Comparison of ENCODE assay signal across 19 cellular contexts in the genomic region with DNA sequence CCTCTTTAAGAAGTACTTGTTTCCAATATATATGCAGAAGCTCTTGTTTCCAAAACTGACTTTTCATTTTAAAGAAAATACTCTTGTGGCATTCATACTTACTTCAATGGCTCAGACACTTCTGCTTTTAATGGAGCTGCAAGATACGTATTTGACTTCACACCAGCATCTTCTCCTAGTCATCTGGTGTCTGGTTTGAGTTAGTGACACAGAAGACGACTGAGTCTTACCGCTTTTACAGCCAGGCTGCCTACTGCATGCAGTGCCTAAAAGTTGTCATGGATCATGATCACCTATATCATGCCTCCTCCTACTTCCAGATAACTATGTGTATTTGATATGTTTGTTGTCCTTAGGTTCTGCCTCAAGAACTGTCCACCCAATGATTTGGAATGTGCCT.
A peak's percentile ranks its signal among the peaks of the same experiment; 100 is the strongest.
DNase-seq lines count a peak whose midpoint lies in the region; ATAC-seq, FAIRE-seq and TF ChIP-seq lines count a peak whose summit lies in the region.
"Had no signal": no experiment of that assay in that cellular context is flagged by ENCODE, and none has a peak within 500 bp of the region (broad histone marks: within the 10 kb centered on the region; RNA-seq: fewer than 3 reads in every experiment).

No MANE protein-coding gene starts in this region.

- ATAC-seq in foreskin keratinocyte, result no peak
- no peak for ATAC-seq in heart left ventricle
- no peak for ATAC-seq in GM19035 (IDR thresholded peaks at IDR 0.05; ENCODE audit: unreplicated experiment)

- H3K36me3 ChIP-seq in OCI-LY3 (replicated peaks; ENCODE audit: low read depth, low read length) (peaks cover 9% of the 10 kb centered on the region), astrocyte (ENCODE audit: insufficient read depth, low read length) (no peaks in the 10 kb centered on the region), smooth muscle cell (ENCODE audit: low read depth) (no peaks in the 10 kb centered on the region), heart left ventricle (peaks cover 0 to 36% (median 5%) of the 10 kb centered on the region in 9 donors)
- H3K36me3 ChIP-seq: BE2C had no signal

- H3K9ac ChIP-seq in OCI-LY3 (ENCODE audit: low read length), result no peak overlapping the region
- H3K9ac ChIP-seq in astrocyte (ENCODE audit: low read length), result peak overlapping the region; percentile 43
- H3K9ac ChIP-seq in smooth muscle cell (ENCODE audit: low read depth), result peak overlapping the region; percentile 89

- H3F3A ChIP-seq in smooth muscle cell (ENCODE audit: low read depth), result peaks cover 24% of the 10 kb centered on the region

- peaks cover 90% of the 10 kb centered on the region for H3K27me3 ChIP-seq in OCI-LY3 (ENCODE audit: low read depth, low read length)
- no peaks in the 10 kb centered on the region for H3K27me3 ChIP-seq in astrocyte (ENCODE audit: insufficient read depth, low read length)
- no peaks in the 10 kb centered on the region for H3K27me3 ChIP-seq in foreskin keratinocyte
- no peaks in the 10 kb centered on the region for H3K27me3 ChIP-seq in smooth muscle cell (ENCODE audit: low read depth)
- no peaks in the 10 kb centered on the region for H3K27me3 ChIP-seq in heart left ventricle
- H3K27me3 ChIP-seq: BE2C, SJCRH30 had no signal

- H3K27me3 Mint-ChIP-seq in astrocyte (ENCODE audit: low read depth, unreplicated experiment), result peaks cover 2% of the 10 kb centered on the region
- H3K27me3 Mint-ChIP-seq in activated CD4-positive, alpha-beta memory T cell treated with anti-CD3 and anti-CD28 coated beads for 36 hours, result peaks cover 4% of the 10 kb centered on the region

- FAIRE-seq in astrocyte (lab: Jason Lieb, UNC), result no peak

- H3K9me3 ChIP-seq in OCI-LY3 (ENCODE audit: insufficient read depth, low read length) (peaks cover 9% of the 10 kb centered on the region), astrocyte (ENCODE audit: insufficient read depth, low read depth, low read length) (no peaks in the 10 kb centered on the region), smooth muscle cell (replicated peaks; ENCODE audit: low read depth) (no peaks in the 10 kb centered on the region), heart left ventricle (no peaks in the 10 kb centered on the region)
- H3K9me3 ChIP-seq: BE2C, SJCRH30 had no signal

- intact Hi-C loops in activated CD4-positive, alpha-beta memory T cell treated with anti-CD3 and anti-CD28 coated beads for 36 hours (cut with micrococcal nuclease), result no loop called here
- intact Hi-C loops in heart left ventricle (cut with DNase I), result no loop called here

- peaks cover 6% of the 10 kb centered on the region; the same call in 1 of the 2 replicates for H4K20me1 ChIP-seq in OCI-LY3 (ENCODE audit: insufficient read depth, low read length)
- no peaks in the 10 kb centered on the region for H4K20me1 ChIP-seq in astrocyte (ENCODE audit: insufficient read depth, low read length)
- no peaks in the 10 kb centered on the region for H4K20me1 ChIP-seq in smooth muscle cell (ENCODE audit: low read depth)

- CTCF ChIA-PET in activated CD4-positive, alpha-beta memory T cell treated with anti-CD3 and anti-CD28 coated beads for 36 hours (lab: Charles Lee), result no interaction called here

- POLR2A ChIA-PET in activated CD4-positive, alpha-beta memory T cell treated with anti-CD3 and anti-CD28 coated beads for 36 hours (lab: Charles Lee), result no interaction called here

- no peak overlapping the region for H3K27ac ChIP-seq in OCI-LY3 (ENCODE audit: low read length)
- peak overlapping the region; percentile 96 for H3K27ac ChIP-seq in astrocyte (ENCODE audit: low read depth, low read length)
- H3K27ac ChIP-seq in foreskin keratinocyte, result peak overlapping the region; percentile 90
- H3K27ac ChIP-seq in smooth muscle cell (ENCODE audit: low read depth), result peak overlapping the region; percentile 99
- H3K27ac ChIP-seq in heart left ventricle, result no peak overlapping the region
- H3K27ac ChIP-seq: RWPE1, SJCRH30 had no signal

- peak overlapping the region; percentile 98 for H3K27ac Mint-ChIP-seq in astrocyte (ENCODE audit: unreplicated experiment)
- no peak overlapping the region for H3K27ac Mint-ChIP-seq in activated CD4-positive, alpha-beta memory T cell treated with anti-CD3 and anti-CD28 coated beads for 36 hours
- H3K27ac Mint-ChIP-seq: CD4-positive, alpha-beta T cell had no signal

- no peak overlapping the region for H2AFZ ChIP-seq in OCI-LY3 (ENCODE audit: low read depth, low read length)
- peak overlapping the region; percentile 38 for H2AFZ ChIP-seq in astrocyte (ENCODE audit: low read depth, low read length)
- H2AFZ ChIP-seq in smooth muscle cell (ENCODE audit: low read depth), result no peak overlapping the region

- H3K79me2 ChIP-seq in OCI-LY3 (ENCODE audit: low read length) (no peaks in the 10 kb centered on the region), astrocyte (ENCODE audit: insufficient read depth, low read length) (no peaks in the 10 kb centered on the region), smooth muscle cell (ENCODE audit: low read depth) (no peaks in the 10 kb centered on the region)

- peaks cover 13% of the 10 kb centered on the region for H3K9me3 Mint-ChIP-seq in astrocyte (ENCODE audit: unreplicated experiment)
- no peaks in the 10 kb centered on the region for H3K9me3 Mint-ChIP-seq in activated CD4-positive, alpha-beta memory T cell treated with anti-CD3 and anti-CD28 coated beads for 36 hours
- H3K9me3 Mint-ChIP-seq: CD4-positive, alpha-beta T cell had no signal

- H3K36me3 Mint-ChIP-seq in astrocyte (ENCODE audit: low read depth, unreplicated experiment), result peaks cover 22% of the 10 kb centered on the region
- no peaks in the 10 kb centered on the region for H3K36me3 Mint-ChIP-seq in activated CD4-positive, alpha-beta memory T cell treated with anti-CD3 and anti-CD28 coated beads for 36 hours

- DNase-seq in astrocyte (ENCODE audit: low read depth) (no peak), foreskin keratinocyte (no peak), smooth muscle cell (lab: John Stamatoyannopoulos, UW; ENCODE audit: unreplicated experiment) (no peak), heart left ventricle (no peak)
- DNase-seq in activated CD4-positive, alpha-beta memory T cell treated with anti-CD3 and anti-CD28 coated beads for 36 hours, result no peak
- DNase-seq: BE2C; CD4-positive, alpha-beta T cell; KBM-7; MV-4-11; NCI-H1417 treated with DMSO at 0.1 percent for 48 hours; NCI-H2029; NCI-H2171; NCI-H446; NK-92 treated with Interleukin-12 subunit alpha and Interleukin-12 subunit beta, amount 100 ng/mL, for 24 hours; OCI-M1; SJCRH30 had no signal

- 0 out of 2 replicates have a peak overlapping the region, but pooled peaks have one; percentile 0 for H3K4me2 ChIP-seq in OCI-LY3 (ENCODE audit: low read length)
- H3K4me2 ChIP-seq in astrocyte (ENCODE audit: low read length), result peak overlapping the region; percentile 24
- peak overlapping the region; percentile 77 for H3K4me2 ChIP-seq in smooth muscle cell

- no peak for TF ChIP-seq POLR2A in heart left ventricle (IDR thresholded peaks at IDR 0.05)

- no peak overlapping the region for H3K4me3 Mint-ChIP-seq in astrocyte (ENCODE audit: unreplicated experiment)
- no peak overlapping the region for H3K4me3 Mint-ChIP-seq in activated CD4-positive, alpha-beta memory T cell treated with anti-CD3 and anti-CD28 coated beads for 36 hours
- H3K4me3 Mint-ChIP-seq: CD4-positive, alpha-beta T cell had no signal

- 38% methylated on average over 3 of the region's 3 CpGs for WGBS in smooth muscle cell (ENCODE audit: low lambda C conversion rate)
- WGBS in heart left ventricle, 4 donors, result 94 to 96% (median 94%) methylated on average over 3 of the region's 3 CpGs

- H3K4me1 Mint-ChIP-seq in astrocyte (ENCODE audit: low read depth, unreplicated experiment), result peaks cover 48% of the 10 kb centered on the region
- H3K4me1 Mint-ChIP-seq in activated CD4-positive, alpha-beta memory T cell treated with anti-CD3 and anti-CD28 coated beads for 36 hours (ENCODE audit: low read depth), result peaks cover 10% of the 10 kb centered on the region

- H3K4me1 ChIP-seq in OCI-LY3 (ENCODE audit: low read length) (peaks cover 41% of the 10 kb centered on the region), astrocyte (ENCODE audit: insufficient read depth, low read length) (peaks cover 33% of the 10 kb centered on the region), foreskin keratinocyte (peaks cover 20% of the 10 kb centered on the region), smooth muscle cell (ENCODE audit: low read depth) (peaks cover 21% of the 10 kb centered on the region), heart left ventricle (peaks cover 0 to 5% (median 0%) of the 10 kb centered on the region in 12 donors)
- H3K4me1 ChIP-seq: BE2C had no signal

- H3K4me3 ChIP-seq in OCI-LY3 (ENCODE audit: low read length) (no peak overlapping the region), astrocyte (ENCODE audit: insufficient read depth, low read depth, low read length) (no peak overlapping the region), smooth muscle cell (no peak overlapping the region), heart left ventricle (no peak overlapping the region)
- H3K4me3 ChIP-seq: SJCRH30 had no signal

- TF ChIP-seq CTCF in OCI-LY3 (IDR thresholded peaks at IDR 0.05; ENCODE audit: low read depth, low read length) (no peak), astrocyte (IDR thresholded peaks at IDR 0.05; ENCODE audit: insufficient read depth, low read depth, low read length) (no peak), foreskin keratinocyte (conservative IDR thresholded peaks at IDR 0.05) (no peak), smooth muscle cell (IDR thresholded peaks at IDR 0.05; ENCODE audit: borderline replicate concordance, insufficient read depth, poor library complexity, severe bottlenecking) (no peak), heart left ventricle (IDR thresholded peaks at IDR 0.05) (no peak)

Comparison
In these comparisons a context has a peak if more than half of its experiments do, and no peak if none do; other contexts are left out.
1. H3K27ac ChIP-seq: peak in astrocyte (single experiment), foreskin keratinocyte (single experiment) and smooth muscle cell (single experiment); none in OCI-LY3 (single experiment) and heart left ventricle (0 of 12).
2. H3K4me2 ChIP-seq: peak in every context shown above with its lines; median percentile 77 in smooth muscle cell; 24 in astrocyte; 0 in OCI-LY3.